ENCODE assay signal across 8 cellular contexts in the genomic region with DNA sequence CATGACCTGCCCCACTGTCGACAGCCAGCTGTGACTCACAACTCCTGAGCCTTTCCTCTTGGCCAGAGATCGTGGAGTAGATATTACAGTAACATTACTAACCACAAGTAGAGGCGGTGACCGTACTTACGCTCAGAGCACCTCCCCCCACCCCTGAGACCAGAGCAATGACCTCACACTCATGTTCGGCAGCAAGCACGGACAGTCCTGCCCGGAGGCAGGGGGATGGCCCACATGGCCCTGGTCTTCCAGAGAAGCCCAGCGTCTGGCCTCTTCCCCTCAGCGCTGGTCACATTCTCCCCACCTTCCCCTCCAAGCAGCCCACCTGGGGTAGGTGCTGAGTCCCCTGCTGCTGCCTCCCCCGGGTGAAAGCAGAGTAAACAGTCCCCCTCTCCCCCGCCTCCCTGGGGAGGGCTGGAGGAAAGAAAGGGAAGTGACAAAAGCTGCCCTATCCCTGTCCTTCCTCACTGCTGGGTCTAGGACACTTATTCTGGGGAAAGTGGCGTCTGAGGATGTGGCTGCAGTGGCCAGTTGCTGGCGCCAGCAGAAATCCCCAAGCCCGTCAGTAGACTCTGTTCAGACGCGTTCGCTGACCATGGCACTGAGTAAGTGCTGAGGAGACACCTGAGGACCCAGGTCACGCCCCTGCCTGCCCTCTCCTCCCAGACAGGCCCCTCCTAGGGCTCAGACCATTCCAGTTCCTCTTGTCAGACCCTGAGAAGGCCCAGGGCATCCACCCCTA.
DNase-seq lines count a peak whose midpoint lies in the region; ATAC-seq and TF ChIP-seq lines count a peak whose summit lies in the region.

No MANE protein-coding gene starts in this region.

- POLR2A ChIA-PET in PC-3 (lab: Charles Lee; ENCODE audit: unreplicated experiment) = interaction anchor here (1.0 kb wide), 1 partner anchor 15 kb away, joined by 6 read pairs; no protein-coding TSS in a partner anchor

- WGBS in esophagus, 2 donors = 30 to 52% methylated on average over 17 to 19 of the region's 19 CpGs

- H3K4me1 ChIP-seq in BLaER1 = peaks cover 72% of the 10 kb centered on the region
- H3K4me1 ChIP-seq in PC-3 (ENCODE audit: insufficient read depth, low read length) = peaks cover 57% of the 10 kb centered on the region
- peaks cover 7 to 32% of the 10 kb centered on the region in 2 donors for H3K4me1 ChIP-seq in esophagus (ENCODE audit: control insufficient read depth in 2 of 2, insufficient read depth in 2 of 2, low read length in 1 of 2)
- H3K4me1 ChIP-seq in neutrophil (ENCODE audit: control insufficient read depth in 1 of 2, insufficient read depth in 1 of 2, low read depth in 1 of 2, low read length in 1 of 2) = peaks cover 20 to 22% of the 10 kb centered on the region in 2 experiments

- peak overlapping the region; percentile 80 for H3K4me2 ChIP-seq in BLaER1
- peak overlapping the region; percentile 65 for H3K4me2 ChIP-seq in PC-3 (ENCODE audit: low read length)

- no peaks in the 10 kb centered on the region for H3K9me2 ChIP-seq in PC-3 (replicated peaks; ENCODE audit: low read length)

- H3K36me3 ChIP-seq in BLaER1 (peaks cover 5% of the 10 kb centered on the region; the same call in 1 of the 2 replicates), PC-3 (ENCODE audit: low read depth, low read length) (no peaks in the 10 kb centered on the region), esophagus (ENCODE audit: control insufficient read depth in 2 of 2, insufficient read depth in 2 of 2, low read length in 1 of 2) (no peaks in the 10 kb centered on the region), neutrophil (no peaks in the 10 kb centered on the region)

- H3K4me3 ChIP-seq in BLaER1 (no peak overlapping the region), PC-3 (ENCODE audit: low read length) (no peak overlapping the region), esophagus (ENCODE audit: low read depth in 1 of 2, low read length in 2 of 2) (no peak overlapping the region), neutrophil (ENCODE audit: low read depth in 1 of 2, low read length in 1 of 2) (peak overlapping the region; percentile 28 to 33)

- H4K20me1 ChIP-seq in BLaER1 = no peaks in the 10 kb centered on the region
- no peaks in the 10 kb centered on the region for H4K20me1 ChIP-seq in PC-3 (ENCODE audit: low read length)

- no peaks in the 10 kb centered on the region for H3F3A ChIP-seq in PC-3 (ENCODE audit: low read length, unreplicated experiment)

- intact Hi-C loops in PC-3 (cut with micrococcal nuclease) = loop anchor here (2.0 to 5.0 kb wide), 2 partner anchors 14 to 86 kb away; no protein-coding TSS in a partner anchor

- no peak for TF ChIP-seq CTCF in PC-3 (conservative IDR thresholded peaks at IDR 0.05; ENCODE audit: low read depth, low read length)
- no peak for TF ChIP-seq CTCF in neutrophil (IDR thresholded peaks at IDR 0.05)

- H3K79me2 ChIP-seq in PC-3 (ENCODE audit: low read length) = no peaks in the 10 kb centered on the region

- H3K27me3 ChIP-seq in BLaER1 (no peaks in the 10 kb centered on the region), PC-3 (ENCODE audit: low read length) (no peaks in the 10 kb centered on the region), esophagus (ENCODE audit: control insufficient read depth in 1 of 2, insufficient read depth in 2 of 2, low read length in 2 of 2) (no peaks in the 10 kb centered on the region), neutrophil (peaks cover 19% of the 10 kb centered on the region)

- H3K27ac ChIP-seq in BLaER1 (peak overlapping the region; percentile 45), PC-3 (ENCODE audit: low read length) (peak overlapping the region; percentile 97), esophagus (ENCODE audit: low read depth in 2 of 2, low read length in 1 of 2) (peak overlapping the region; percentile 79 to 86), neutrophil (peak overlapping the region; percentile 68)

- ATAC-seq in GM21529 (IDR thresholded peaks at IDR 0.05; ENCODE audit: unreplicated experiment) = peak; percentile 73
- peak; percentile 87 for ATAC-seq in PC-3

- H3K9me3 ChIP-seq in BLaER1 (peaks cover 14% of the 10 kb centered on the region), PC-3 (ENCODE audit: low read length) (no peaks in the 10 kb centered on the region), esophagus (ENCODE audit: control insufficient read depth in 2 of 2, insufficient read depth in 1 of 2, low read depth in 1 of 2, low read length in 1 of 2) (no peaks in the 10 kb centered on the region), neutrophil (no peaks in the 10 kb centered on the region)

- H3K9ac ChIP-seq in BLaER1 = no peak overlapping the region
- H3K9ac ChIP-seq in PC-3 (ENCODE audit: low read length) = peak overlapping the region; percentile 89

- CTCF ChIA-PET in PC-3 (lab: Charles Lee) = interaction anchor here (0.6 to 1.2 kb wide), 3 partner anchors 16 to 86 kb away, joined by 3 to 9 read pairs (median 4); no protein-coding TSS in a partner anchor

- DNase-seq in PC-3 = peak; percentile 98
- no peak for DNase-seq in hypothalamus (lab: John Stamatoyannopoulos, UW)
- DNase-seq in NCI-H748 treated with DMSO at 0.1 percent for 48 hours (lab: John Stamatoyannopoulos, UW) = no peak
- no peak for DNase-seq in GF-D8 (lab: John Stamatoyannopoulos, UW)

- H2AFZ ChIP-seq in PC-3 (ENCODE audit: low read length) = peak overlapping the region; percentile 8; the same call in 1 of the 2 replicates

- BruUV-seq in PC-3 (replicated peaks; lab: Mats Ljungman, UMichigan) = TSS peak; percentile 72

Comparison
In these comparisons a context has a peak if more than half of its experiments do, and no peak if none do; other contexts are left out.
1. H3K27ac ChIP-seq: peak in every context shown above with its lines; median percentile 97 in PC-3; 82 in esophagus; 68 in neutrophil; 45 in BLaER1.
2. H3K4me3 ChIP-seq: peak in neutrophil (2 of 2); none in BLaER1 (single experiment), PC-3 (single experiment) and esophagus (0 of 2).